In the genomic region with DNA sequence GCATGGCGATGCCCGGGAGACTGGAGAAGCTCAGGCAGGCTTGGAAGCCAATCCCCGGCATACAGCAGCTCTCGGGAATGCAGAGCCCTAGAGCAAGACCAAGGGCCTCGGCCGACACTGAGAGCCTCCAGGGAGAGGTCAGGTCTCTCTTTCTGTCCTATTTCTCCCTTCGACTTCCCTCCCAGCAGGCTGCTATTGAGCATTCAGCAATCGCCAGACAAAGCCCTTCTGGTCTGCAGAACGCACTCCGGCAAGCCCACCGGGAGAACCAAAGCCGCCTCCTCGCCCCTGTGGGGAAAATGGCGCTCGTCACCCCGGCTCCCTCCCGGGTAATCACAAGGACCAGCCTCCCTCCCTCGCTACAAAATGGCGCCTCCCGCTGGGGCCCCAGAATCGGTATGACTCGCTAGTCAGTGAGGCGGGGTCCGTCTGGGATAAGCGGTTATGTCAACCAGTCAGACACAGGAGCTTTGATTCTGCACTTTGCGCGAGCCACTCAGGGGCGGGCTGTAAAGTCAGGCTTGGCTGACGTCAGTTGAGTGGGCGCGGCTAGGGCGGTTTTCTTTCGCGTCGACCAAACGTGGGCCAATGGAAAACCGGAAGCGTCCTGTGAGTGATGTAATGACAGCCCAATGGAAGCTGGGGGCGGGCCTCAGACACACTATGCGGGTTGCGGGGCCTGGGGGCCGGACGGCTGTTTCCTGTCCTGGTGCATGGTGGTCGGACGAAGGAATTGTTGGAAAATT, we compare ENCODE assay signal across 8 cellular contexts. TPM values are rescaled to one million over a fixed set of nuclear protein-coding genes. Genes with fewer than 3 reads are reported as not detected.
DNase-seq lines count a peak whose midpoint lies in the region; ATAC-seq and TF ChIP-seq lines count a peak whose summit lies in the region.

A gene (plus strand): TSS at position 691 of the 746 bp plus-strand sequence. CDS start 10,297 bp downstream, outside the sequence.

- no peak for TF ChIP-seq EP300 in suprapubic skin (IDR thresholded peaks at IDR 0.05)

- 2% methylated on average over 13 of the region's 45 CpGs for WGBS in suprapubic skin

- H3K27me3 ChIP-seq in GM06990 (replicated peaks; ENCODE audit: control insufficient read depth, insufficient read depth, low read length) (no peaks in the 10 kb centered on the region), suprapubic skin (no peaks in the 10 kb centered on the region)

- DNase-seq in GM06990 (ENCODE audit: extremely low read depth, insufficient read length) = peak; percentile 99
- peak; percentile 100 for DNase-seq in NCI-H1092 (lab: John Stamatoyannopoulos, UW)
- peak; percentile 100 for DNase-seq in globus pallidus (ENCODE audit: low spot score)
- DNase-seq in nucleus accumbens (lab: John Stamatoyannopoulos, UW) = peak; percentile 97 to 100 (median 100)
- DNase-seq in suprapubic skin (ENCODE audit: low spot score in 2 of 2) = peak; percentile 100

- peaks cover 27% of the 10 kb centered on the region for H3K4me1 ChIP-seq in suprapubic skin

- peak within 1 kb of the TSS; percentile 99 for H3K27ac Mint-ChIP-seq in activated naive CD4-positive, alpha-beta T cell treated with anti-CD3 and anti-CD28 coated beads, Interleukin-2, amount 50 U/mL, for 24 hours

- H3K4me3 Mint-ChIP-seq in activated naive CD4-positive, alpha-beta T cell treated with anti-CD3 and anti-CD28 coated beads, Interleukin-2, amount 50 U/mL, for 24 hours = peak within 1 kb of the TSS; percentile 96

- TF ChIP-seq CTCF in GM06990 (IDR thresholded peaks at IDR 0.05; ENCODE audit: insufficient read depth, low read length, poor library complexity, severe bottlenecking) (no peak), suprapubic skin (IDR thresholded peaks at IDR 0.05) (no peak)

- ATAC-seq in HG02588 (IDR thresholded peaks at IDR 0.05; ENCODE audit: unreplicated experiment) = peak; percentile 82
- ATAC-seq in SK-N-SH treated with all-trans-retinoic acid at 6 μM for 48 hours = peak; percentile 93

- peaks cover 25% of the 10 kb centered on the region for H3K4me1 Mint-ChIP-seq in activated naive CD4-positive, alpha-beta T cell treated with anti-CD3 and anti-CD28 coated beads, Interleukin-2, amount 50 U/mL, for 24 hours

- no peaks in the 10 kb centered on the region for H3K9me3 ChIP-seq in suprapubic skin

- peak within 1 kb of the TSS; percentile 100 for H3K27ac ChIP-seq in suprapubic skin

- no peaks in the 10 kb centered on the region for H3K36me3 ChIP-seq in GM06990 (ENCODE audit: control insufficient read depth, insufficient read depth, low read length)
- H3K36me3 ChIP-seq in suprapubic skin = no peaks in the 10 kb centered on the region

- H3K4me3 ChIP-seq in GM06990 (replicated peaks; ENCODE audit: low read depth, low read length) (peak within 1 kb of the TSS; percentile 86), suprapubic skin (peak within 1 kb of the TSS; percentile 79)

- H3K9me3 Mint-ChIP-seq in activated naive CD4-positive, alpha-beta T cell treated with anti-CD3 and anti-CD28 coated beads, Interleukin-2, amount 50 U/mL, for 24 hours = no peaks in the 10 kb centered on the region

- no peaks in the 10 kb centered on the region for H3K27me3 Mint-ChIP-seq in activated naive CD4-positive, alpha-beta T cell treated with anti-CD3 and anti-CD28 coated beads, Interleukin-2, amount 50 U/mL, for 24 hours

- peaks cover 8% of the 10 kb centered on the region for H3K36me3 Mint-ChIP-seq in activated naive CD4-positive, alpha-beta T cell treated with anti-CD3 and anti-CD28 coated beads, Interleukin-2, amount 50 U/mL, for 24 hours

- peak; percentile 97 to 98 for TF ChIP-seq POLR2A in suprapubic skin (IDR thresholded peaks at IDR 0.05)

TF ChIP-seq in SK-N-SH treated with all-trans-retinoic acid at 6 μM for 48 hours, 23 proteins besides CTCF, POLR2A, EP300 and RAD21:
- TF ChIP-seq, protein P1, sequence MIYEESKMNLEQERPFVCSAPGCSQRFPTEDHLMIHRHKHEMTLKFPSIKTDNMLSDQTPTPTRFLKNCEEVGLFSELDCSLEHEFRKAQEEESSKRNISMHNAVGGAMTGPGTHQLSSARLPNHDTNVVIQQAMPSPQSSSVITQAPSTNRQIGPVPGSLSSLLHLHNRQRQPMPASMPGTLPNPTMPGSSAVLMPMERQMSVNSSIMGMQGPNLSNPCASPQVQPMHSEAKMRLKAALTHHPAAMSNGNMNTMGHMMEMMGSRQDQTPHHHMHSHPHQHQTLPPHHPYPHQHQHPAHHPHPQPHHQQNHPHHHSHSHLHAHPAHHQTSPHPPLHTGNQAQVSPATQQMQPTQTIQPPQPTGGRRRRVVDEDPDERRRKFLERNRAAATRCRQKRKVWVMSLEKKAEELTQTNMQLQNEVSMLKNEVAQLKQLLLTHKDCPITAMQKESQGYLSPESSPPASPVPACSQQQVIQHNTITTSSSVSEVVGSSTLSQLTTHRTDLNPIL (CRISPR knock-in tag; IDR thresholded peaks at IDR 0.05; ENCODE audit: low read depth) = no peak
- TF ChIP-seq, protein P2, sequence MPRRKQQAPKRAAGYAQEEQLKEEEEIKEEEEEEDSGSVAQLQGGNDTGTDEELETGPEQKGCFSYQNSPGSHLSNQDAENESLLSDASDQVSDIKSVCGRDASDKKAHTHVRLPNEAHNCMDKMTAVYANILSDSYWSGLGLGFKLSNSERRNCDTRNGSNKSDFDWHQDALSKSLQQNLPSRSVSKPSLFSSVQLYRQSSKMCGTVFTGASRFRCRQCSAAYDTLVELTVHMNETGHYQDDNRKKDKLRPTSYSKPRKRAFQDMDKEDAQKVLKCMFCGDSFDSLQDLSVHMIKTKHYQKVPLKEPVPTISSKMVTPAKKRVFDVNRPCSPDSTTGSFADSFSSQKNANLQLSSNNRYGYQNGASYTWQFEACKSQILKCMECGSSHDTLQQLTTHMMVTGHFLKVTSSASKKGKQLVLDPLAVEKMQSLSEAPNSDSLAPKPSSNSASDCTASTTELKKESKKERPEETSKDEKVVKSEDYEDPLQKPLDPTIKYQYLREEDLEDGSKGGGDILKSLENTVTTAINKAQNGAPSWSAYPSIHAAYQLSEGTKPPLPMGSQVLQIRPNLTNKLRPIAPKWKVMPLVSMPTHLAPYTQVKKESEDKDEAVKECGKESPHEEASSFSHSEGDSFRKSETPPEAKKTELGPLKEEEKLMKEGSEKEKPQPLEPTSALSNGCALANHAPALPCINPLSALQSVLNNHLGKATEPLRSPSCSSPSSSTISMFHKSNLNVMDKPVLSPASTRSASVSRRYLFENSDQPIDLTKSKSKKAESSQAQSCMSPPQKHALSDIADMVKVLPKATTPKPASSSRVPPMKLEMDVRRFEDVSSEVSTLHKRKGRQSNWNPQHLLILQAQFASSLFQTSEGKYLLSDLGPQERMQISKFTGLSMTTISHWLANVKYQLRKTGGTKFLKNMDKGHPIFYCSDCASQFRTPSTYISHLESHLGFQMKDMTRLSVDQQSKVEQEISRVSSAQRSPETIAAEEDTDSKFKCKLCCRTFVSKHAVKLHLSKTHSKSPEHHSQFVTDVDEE (CRISPR knock-in tag; IDR thresholded peaks at IDR 0.05) = peak; percentile 60; the same call in 1 of the 2 replicates
- TF ChIP-seq CSDC2 (CRISPR knock-in tag; IDR thresholded peaks at IDR 0.05) = 0 out of 2 replicates have a peak, but pooled peaks have one; percentile 37
- TF ChIP-seq ZFP3 (CRISPR knock-in tag; IDR thresholded peaks at IDR 0.05) = 0 out of 2 replicates have a peak, but pooled peaks have one; percentile 50
- no peak for TF ChIP-seq TCF4 (CRISPR knock-in tag; IDR thresholded peaks at IDR 0.05; ENCODE audit: borderline replicate concordance)
TF ChIP-seq in SK-N-SH treated with all-trans-retinoic acid at 6 μM for 48 hours: peak in this region for 3.

RNA-seq across cellular contexts. Expression of the gene that starts here (rescaled TPM):
- total RNA-seq in suprapubic skin = 10 to 100 TPM; 16.1 to 25.9 (median 18.4) TPM

Comparison
In these comparisons a context has a peak if more than half of its experiments do, and no peak if none do; other contexts are left out.
1. Peak in every context shown above with its lines: DNase-seq, ATAC-seq, H3K4me3 ChIP-seq and H3K27ac ChIP-seq.